In genomic region chr13:52127783-52128702, GRCh38 we compare ENCODE assay signal across 8 cellular contexts. TPM values are rescaled to one million over a fixed set of nuclear protein-coding genes. Genes with fewer than 3 reads are reported as not detected.
DNase-seq lines count a peak whose midpoint lies in the region; ATAC-seq and TF ChIP-seq lines count a peak whose summit lies in the region.

No MANE protein-coding gene starts in this region.

- peak overlapping the region; percentile 83 to 85 for H3K4me3 Mint-ChIP-seq in stimulated activated naive B cell treated with anti-CD40 and anti-IgM and Interleukin-4, amounts not matched to agents 10 μg/mL and 1 μg/mL and 100 μg/mL, for 72 hours

- H3K27ac ChIP-seq in HL-60 (replicated peaks), result peak overlapping the region; percentile 26; the same call in 1 of the 2 replicates
- H3K27ac ChIP-seq in epithelial cell of prostate, result no peak overlapping the region

- TF ChIP-seq CTCF in AG10803 (conservative IDR thresholded peaks at IDR 0.05; ENCODE audit: low read length) (peak; percentile 92), HL-60 (IDR thresholded peaks at IDR 0.05; ENCODE audit: insufficient read depth, low read length) (peak; percentile 23), mucosa of descending colon (IDR thresholded peaks at IDR 0.05) (peak; percentile 82)

- H3K4me1 ChIP-seq in mucosa of descending colon (ENCODE audit: low read depth), result peaks cover 8% of the 10 kb centered on the region

- H3K36me3 ChIP-seq in mucosa of descending colon (ENCODE audit: low read depth), result no peaks in the 10 kb centered on the region

- H3K9me3 ChIP-seq in mucosa of descending colon, result no peaks in the 10 kb centered on the region

- ATAC-seq in GM18909 (IDR thresholded peaks at IDR 0.05; ENCODE audit: poor library complexity, unreplicated experiment) (peak; percentile 54), mucosa of descending colon (peak; percentile 86)
- peak; percentile 67 to 68 for ATAC-seq in stimulated activated naive B cell treated with anti-CD40 and anti-IgM and Interleukin-4, amounts not matched to agents 10 μg/mL and 1 μg/mL and 100 μg/mL, for 72 hours (replicated peaks)

- peaks cover 11 to 25% of the 10 kb centered on the region in 2 donors for H3K4me1 Mint-ChIP-seq in stimulated activated naive B cell treated with anti-CD40 and anti-IgM and Interleukin-4, amounts not matched to agents 10 μg/mL and 1 μg/mL and 100 μg/mL, for 72 hours

- intact Hi-C loops in mucosa of descending colon (cut with DNase I, micrococcal nuclease), result loop anchor here (10.0 kb wide), 4 partner anchors 123 to 313 kb away; no protein-coding TSS in a partner anchor

- H3K27ac Mint-ChIP-seq in stimulated activated naive B cell treated with anti-CD40 and anti-IgM and Interleukin-4, amounts not matched to agents 10 μg/mL and 1 μg/mL and 100 μg/mL, for 72 hours, result peak overlapping the region; percentile 52

- peak; percentile 47 for DNase-seq in AG10803 (ENCODE audit: low read depth)
- peak; percentile 26 to 73 for DNase-seq in HL-60 (ENCODE audit: low read depth in 1 of 2, low spot score in 1 of 2)
- DNase-seq in NOMO-1 (lab: John Stamatoyannopoulos, UW; ENCODE audit: unreplicated experiment in 2 of 2), result peak; percentile 38 to 55
- DNase-seq in activated CD8-positive, alpha-beta memory T cell treated with anti-CD3 and anti-CD28 coated beads, Interleukin-2, amount 50 U/mL, for 4 hours, result peak; percentile 47
- peak; percentile 20 for DNase-seq in epithelial cell of prostate (ENCODE audit: low read depth, low spot score)
- peak; percentile 49 to 83 (median 55) for DNase-seq in mucosa of descending colon
- DNase-seq in stimulated activated naive B cell treated with anti-CD40 and anti-IgM and Interleukin-4, amounts not matched to agents 10 μg/mL and 1 μg/mL and 100 μg/mL, for 72 hours, result peak; percentile 39

- H3K4me3 ChIP-seq in AG10803 (ENCODE audit: low read length) (peak overlapping the region; percentile 68), HL-60 (replicated peaks; ENCODE audit: insufficient read depth, low read length) (peak overlapping the region; percentile 68), mucosa of descending colon (peak overlapping the region; percentile 14)

- H3K27me3 ChIP-seq in HL-60 (ENCODE audit: insufficient read depth, poor library complexity, severe bottlenecking), result no peaks in the 10 kb centered on the region

- H3K27me3 Mint-ChIP-seq in stimulated activated naive B cell treated with anti-CD40 and anti-IgM and Interleukin-4, amounts not matched to agents 10 μg/mL and 1 μg/mL and 100 μg/mL, for 72 hours, result peaks cover 7 to 17% of the 10 kb centered on the region in 2 donors

- peaks cover 19 to 20% of the 10 kb centered on the region in 2 donors for H3K36me3 Mint-ChIP-seq in stimulated activated naive B cell treated with anti-CD40 and anti-IgM and Interleukin-4, amounts not matched to agents 10 μg/mL and 1 μg/mL and 100 μg/mL, for 72 hours

- H3K9me3 Mint-ChIP-seq in stimulated activated naive B cell treated with anti-CD40 and anti-IgM and Interleukin-4, amounts not matched to agents 10 μg/mL and 1 μg/mL and 100 μg/mL, for 72 hours, result no peaks in the 10 kb centered on the region

RNA-seq across cellular contexts. Expression of gene NEK5, which starts 0.8 kb away (rescaled TPM):
- under 1 TPM; 0.14 to 0.32 (median 0.29) TPM for total RNA-seq in mucosa of descending colon

RNA-seq across cellular contexts. Expression of gene NEK3, which starts 31.4 kb away (rescaled TPM):
- 10 to 100 TPM; 20.5 to 44.0 (median 35.9) TPM for total RNA-seq in mucosa of descending colon

Comparison
In these comparisons a context has a peak if more than half of its experiments do, and no peak if none do; other contexts are left out.
1. H3K4me3 ChIP-seq: peak in every context shown above with its lines; median percentile 68 in AG10803; 68 in HL-60; 14 in mucosa of descending colon.
2. CTCF ChIP-seq: peak in every context shown above with its lines; median percentile 92 in AG10803; 82 in mucosa of descending colon; 23 in HL-60.